18 cellular contexts compared by ENCODE assay signal in genomic region chr7:76080211-76080610, GRCh38. TPM values are rescaled to one million over a fixed set of nuclear protein-coding genes. Genes with fewer than 3 reads are reported as not detected.
DNase-seq lines count a peak whose midpoint lies in the region; ATAC-seq, FAIRE-seq and TF ChIP-seq lines count a peak whose summit lies in the region.
"Had no signal": no experiment of that assay in that cellular context is flagged by ENCODE, and none has a peak within 500 bp of the region (broad histone marks: within the 10 kb centered on the region; RNA-seq: fewer than 3 reads in every experiment).

No MANE protein-coding gene starts in this region.

- no peaks in the 10 kb centered on the region for H3K4me1 Mint-ChIP-seq in WTC11
- H3K4me1 Mint-ChIP-seq in stimulated activated effector memory CD8-positive, alpha-beta T cell treated with anti-CD3 and anti-CD28 coated beads, Interleukin-12 subunit alpha, Interleukin-12 subunit beta, amount 100 ng/mL, for 72 hours: peaks cover 8% of the 10 kb centered on the region

- H3K9me3 ChIP-seq in A549 (0 out of 3 replicates have a peak, but pooled peaks cover 1% of the 10 kb centered on the region), heart left ventricle (peaks cover 0 to 10% (median under 1%) of the 10 kb centered on the region in 12 donors)
- H3K9me3 ChIP-seq: HAP-1 had no signal

- H3K4me1 ChIP-seq in A549 (peaks cover 54% of the 10 kb centered on the region), heart left ventricle (peaks cover 0 to 6% (median 0%) of the 10 kb centered on the region in 12 donors)

- intact Hi-C loops in heart left ventricle (cut with DNase I): no loop called here

- H3K36me3 ChIP-seq in heart left ventricle: no peaks in the 10 kb centered on the region
- H3K36me3 ChIP-seq: HAP-1 had no signal

- no peak overlapping the region for H3K4me2 ChIP-seq in A549
- H3K4me2 ChIP-seq: BLaER1 treated with 17β-estradiol and CSF1 and Interleukin-3, amounts not matched to agents 10 nM and 100 nM had no signal

- CTCF ChIA-PET in A549 (lab: Yijun Ruan, JAX): no interaction called here
- CTCF ChIA-PET in WTC11 (lab: Charles Lee): no interaction called here

- TF ChIP-seq CTCF in A549 (IDR thresholded peaks at IDR 0.05): no peak
- no peak for TF ChIP-seq CTCF in WTC11 (IDR thresholded peaks at IDR 0.05)
- TF ChIP-seq CTCF in heart left ventricle (IDR thresholded peaks at IDR 0.05): no peak

- no peak for TF ChIP-seq RAD21 in A549 (conservative IDR thresholded peaks at IDR 0.05 in 1 of 2, IDR thresholded peaks at IDR 0.05 in 1 of 2)

- 0 out of 2 replicates have a peak overlapping the region, but pooled peaks have one; percentile 23 for H3K27ac Mint-ChIP-seq in WTC11
- peak overlapping the region; percentile 6 for H3K27ac Mint-ChIP-seq in stimulated activated effector memory CD8-positive, alpha-beta T cell treated with anti-CD3 and anti-CD28 coated beads, Interleukin-12 subunit alpha, Interleukin-12 subunit beta, amount 100 ng/mL, for 72 hours

- POLR2A ChIA-PET in A549 (lab: Yijun Ruan, JAX): no interaction called here
- POLR2A ChIA-PET in WTC11 (lab: Charles Lee): no interaction called here

- H3K27me3 Mint-ChIP-seq in WTC11 (ENCODE audit: low read depth): no peaks in the 10 kb centered on the region; the same call in 1 of the 2 replicates

- H3K27me3 ChIP-seq in heart left ventricle: no peaks in the 10 kb centered on the region
- H3K27me3 ChIP-seq: BLaER1 treated with 17β-estradiol and CSF1 and Interleukin-3, amounts not matched to agents 10 nM and 100 nM had no signal

- H3K4me3 ChIP-seq in A549: no peak overlapping the region
- H3K4me3 ChIP-seq in heart left ventricle: no peak overlapping the region
- H3K4me3 ChIP-seq: BLaER1 treated with 17β-estradiol and CSF1 and Interleukin-3, amounts not matched to agents 10 nM and 100 nM; HAP-1 had no signal

- no peak for TF ChIP-seq POLR2A in A549 (IDR thresholded peaks at IDR 0.05; ENCODE audit: low read length)
- TF ChIP-seq POLR2A in heart left ventricle (IDR thresholded peaks at IDR 0.05): no peak

- no peak for ATAC-seq in A549
- ATAC-seq in WTC11: no peak
- no peak for ATAC-seq in stimulated activated effector memory CD8-positive, alpha-beta T cell treated with anti-CD3 and anti-CD28 coated beads, Interleukin-12 subunit alpha, Interleukin-12 subunit beta, amount 100 ng/mL, for 72 hours
- ATAC-seq in GM18868 (IDR thresholded peaks at IDR 0.05; ENCODE audit: unreplicated experiment): no peak
- ATAC-seq in heart left ventricle: no peak

- no peak for DNase-seq in A549 (ENCODE audit: low read depth in 1 of 2, low spot score in 1 of 2)
- no peak for DNase-seq in WTC11 (ENCODE audit: low spot score)
- peak; percentile 51 for DNase-seq in cerebellar cortex (ENCODE audit: low spot score)
- no peak for DNase-seq in stimulated activated effector memory CD8-positive, alpha-beta T cell treated with anti-CD3 and anti-CD28 coated beads, Interleukin-12 subunit alpha, Interleukin-12 subunit beta, amount 100 ng/mL, for 72 hours (ENCODE audit: low spot score in 2 of 2)
- no peak for DNase-seq in AG08396 (ENCODE audit: low spot score)
- no peak for DNase-seq in heart left ventricle
- DNase-seq: Calu3; CD4-positive, CD25-positive, alpha-beta regulatory T cell; DMS 273 treated with DMSO at 0.1 percent for 48 hours; GOT3; KBM-7 had no signal

- FAIRE-seq in A549 (lab: Jason Lieb, UNC): no peak
- FAIRE-seq: GM12891, GM19239, HTR-8/SVneo had no signal

- 94% methylated on average over 4 of the region's 4 CpGs for WGBS in A549 (ENCODE audit: missing lambda C conversion rate)
- WGBS in heart left ventricle, 4 donors: 71 to 77% (median 74%) methylated on average over 4 of the region's 4 CpGs

- no peaks in the 10 kb centered on the region for H3K36me3 Mint-ChIP-seq in WTC11
- no peaks in the 10 kb centered on the region for H3K36me3 Mint-ChIP-seq in stimulated activated effector memory CD8-positive, alpha-beta T cell treated with anti-CD3 and anti-CD28 coated beads, Interleukin-12 subunit alpha, Interleukin-12 subunit beta, amount 100 ng/mL, for 72 hours
- H3K36me3 Mint-ChIP-seq: CD4-positive, CD25-positive, alpha-beta regulatory T cell had no signal

- no peak overlapping the region for H3K4me3 Mint-ChIP-seq in WTC11
- H3K4me3 Mint-ChIP-seq in stimulated activated effector memory CD8-positive, alpha-beta T cell treated with anti-CD3 and anti-CD28 coated beads, Interleukin-12 subunit alpha, Interleukin-12 subunit beta, amount 100 ng/mL, for 72 hours: no peak overlapping the region
- H3K4me3 Mint-ChIP-seq: CD4-positive, CD25-positive, alpha-beta regulatory T cell had no signal

- H3K27ac ChIP-seq in A549 (peak overlapping the region; percentile 23 to 57; a peak in 3 of 6 replicates), heart left ventricle (no peak overlapping the region)
- H3K27ac ChIP-seq: 22Rv1; BLaER1 treated with 17β-estradiol and CSF1 and Interleukin-3, amounts not matched to agents 10 nM and 100 nM had no signal

- TF ChIP-seq EP300 in A549 (IDR thresholded peaks at IDR 0.05): no peak

- H3K9me3 Mint-ChIP-seq in WTC11: no peaks in the 10 kb centered on the region
- no peaks in the 10 kb centered on the region for H3K9me3 Mint-ChIP-seq in stimulated activated effector memory CD8-positive, alpha-beta T cell treated with anti-CD3 and anti-CD28 coated beads, Interleukin-12 subunit alpha, Interleukin-12 subunit beta, amount 100 ng/mL, for 72 hours

TF ChIP-seq in A549, 52 proteins besides CTCF, POLR2A, EP300 and RAD21:
- no peak for TF ChIP-seq MAX (IDR thresholded peaks at IDR 0.05)
- TF ChIP-seq CBX2 (IDR thresholded peaks at IDR 0.05; ENCODE audit: borderline replicate concordance, low read depth): no peak
- no peak for TF ChIP-seq MAFK (IDR thresholded peaks at IDR 0.05; ENCODE audit: partially characterized antibody)
- TF ChIP-seq HEYL (CRISPR knock-in tag; IDR thresholded peaks at IDR 0.05): no peak
- no peak for TF ChIP-seq CEBPB (IDR thresholded peaks at IDR 0.05)
- no peak for TF ChIP-seq NFE2L2 (conservative IDR thresholded peaks at IDR 0.05; ENCODE audit: low read length)
- TF ChIP-seq MYC (IDR thresholded peaks at IDR 0.05; ENCODE audit: borderline replicate concordance, low read length): no peak
- TF ChIP-seq ZFP36 (IDR thresholded peaks at IDR 0.05; ENCODE audit: borderline replicate concordance, partially characterized antibody): no peak
- no peak for TF ChIP-seq FOSB (CRISPR knock-in tag; IDR thresholded peaks at IDR 0.05)

TF ChIP-seq in WTC11, 78 proteins besides CTCF, POLR2A, EP300 and RAD21:
- TF ChIP-seq USF2 (CRISPR knock-in tag; IDR thresholded peaks at IDR 0.05): no peak
- TF ChIP-seq PRRX2 (CRISPR knock-in tag; IDR thresholded peaks at IDR 0.05): no peak
- no peak for TF ChIP-seq ZNF416 (CRISPR knock-in tag; IDR thresholded peaks at IDR 0.05)
- no peak for TF ChIP-seq HMGA2 (CRISPR knock-in tag; IDR thresholded peaks at IDR 0.05)
- no peak for TF ChIP-seq ZNF396 (CRISPR knock-in tag; IDR thresholded peaks at IDR 0.05; ENCODE audit: borderline replicate concordance)
- TF ChIP-seq SMAD4 (CRISPR knock-in tag; IDR thresholded peaks at IDR 0.05): no peak
- no peak for TF ChIP-seq RELA (CRISPR knock-in tag; IDR thresholded peaks at IDR 0.05; ENCODE audit: borderline replicate concordance)
- TF ChIP-seq HMGXB4 (CRISPR knock-in tag; IDR thresholded peaks at IDR 0.05): no peak

RNA-seq across cellular contexts. Expression of gene MDH2, which starts 32.3 kb away (rescaled TPM):
- 164 and 190 TPM in 2 replicates for polyA plus RNA-seq in A549 (2011; rRNA removed)
- 318 and 333 TPM in 2 replicates for polyA plus RNA-seq in A549 (2012; cell fraction: cytosol; rRNA removed)
- 328 and 364 TPM in 2 replicates for polyA plus RNA-seq in A549 (2012; cell fraction: nucleus; rRNA removed)
- 223 to 236 TPM (median 226 TPM) in 3 replicates for polyA plus RNA-seq in A549 (2017; fragmentation: RNase III; extraction: RNeasy Plus Mini Kit Qiagen cat#74134 plus additional on column Dnase treatment)
- 418 and 525 TPM in 2 replicates for polyA minus RNA-seq in A549 (2011; rRNA and poly(A)+ RNA removed)
- total RNA-seq in WTC11 (2021): 298 to 333 TPM (median 313 TPM) in 3 replicates
- 100 to 1,000 TPM; 303 to 591 (median 409) TPM for total RNA-seq in heart left ventricle
- polyA plus RNA-seq in heart left ventricle: 100 to 1,000 TPM; 140 to 251 TPM

RNA-seq across cellular contexts. Expression of gene STYXL1, which starts 32.4 kb away (rescaled TPM):
- polyA plus RNA-seq in A549 (2011; rRNA removed): 73.8 and 76.8 TPM in 2 replicates
- 40.4 and 43.5 TPM in 2 replicates for polyA plus RNA-seq in A549 (2012; cell fraction: cytosol; rRNA removed)
- 28.7 and 47.4 TPM in 2 replicates for polyA plus RNA-seq in A549 (2012; cell fraction: nucleus; rRNA removed)
- 36.0 to 39.9 TPM (median 39.1 TPM) in 3 replicates for polyA plus RNA-seq in A549 (2017; fragmentation: RNase III; extraction: RNeasy Plus Mini Kit Qiagen cat#74134 plus additional on column Dnase treatment)
- polyA minus RNA-seq in A549 (2011; rRNA and poly(A)+ RNA removed): 23.3 and 32.1 TPM in 2 replicates
- total RNA-seq in WTC11 (2021): 21.3 to 28.2 TPM (median 27.8 TPM) in 3 replicates
- 10 to 100 TPM in 8 of 9 donors, 1 to 10 TPM in 1; 7.9 to 26.8 (median 16.1) TPM for total RNA-seq in heart left ventricle
- 10 to 100 TPM; 43.1 to 44.3 TPM for polyA plus RNA-seq in heart left ventricle

Comparison
In these comparisons a context has a peak if more than half of its experiments do, and no peak if none do; other contexts are left out.
1. H3K27ac ChIP-seq: peak in A549 (2 of 2); none in heart left ventricle (0 of 12).